In the genomic region with DNA sequence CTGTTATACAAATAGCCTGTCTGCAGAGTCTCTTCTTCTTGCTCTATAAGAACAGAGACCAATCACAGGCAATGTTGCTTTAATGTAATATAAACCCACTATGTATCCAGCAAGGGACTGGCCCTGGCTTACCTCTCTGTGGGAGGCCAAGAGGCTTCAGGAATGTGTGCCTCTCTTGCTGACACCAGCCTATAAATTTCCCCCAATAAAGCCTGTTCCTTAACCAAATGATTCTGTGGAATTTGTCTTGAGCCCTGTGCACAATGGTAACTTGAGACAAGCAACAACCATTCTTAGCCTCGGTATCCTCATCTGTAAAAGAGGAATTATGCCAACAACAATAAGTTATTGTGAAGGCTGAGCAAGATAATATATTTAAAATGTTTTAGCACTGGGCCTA, we compare ENCODE assay signal across 24 cellular contexts.
DNase-seq lines count a peak whose midpoint lies in the region; ATAC-seq, FAIRE-seq and TF ChIP-seq lines count a peak whose summit lies in the region.
"Had no signal": no experiment of that assay in that cellular context is flagged by ENCODE, and none has a peak within 500 bp of the region (broad histone marks: within the 10 kb centered on the region; RNA-seq: fewer than 3 reads in every experiment).

No MANE protein-coding gene starts in this region.

- no peak for TF ChIP-seq CTCF in AG10803 (conservative IDR thresholded peaks at IDR 0.05; ENCODE audit: low read length)
- TF ChIP-seq CTCF in astrocyte of the cerebellum (IDR thresholded peaks at IDR 0.05; ENCODE audit: low read depth, low read length, missing control alignments) = no peak
- TF ChIP-seq CTCF in body of pancreas (IDR thresholded peaks at IDR 0.05) = no peak

- no peak for FAIRE-seq in HTR-8/SVneo (lab: Jason Lieb, UNC)
- FAIRE-seq: small intestine had no signal

- no peaks in the 10 kb centered on the region for H3K27me3 ChIP-seq in body of pancreas
- H3K27me3 ChIP-seq: breast epithelium, left lung, Peyer's patch, uterus had no signal

- in situ Hi-C loops in astrocyte of the cerebellum (cut with HindIII; ENCODE audit: low sequenced_read_pairs) = no loop called here

- DNase-seq in AG10803 (ENCODE audit: low read depth) (peak; percentile 15), HTR-8/SVneo (ENCODE audit: insufficient read length, low spot score) (peak; percentile 0), astrocyte of the cerebellum (ENCODE audit: low read depth) (peak; percentile 40), left kidney (ENCODE audit: low read depth, low spot score) (peak; percentile 60), body of pancreas (no peak), HCEC 1CT (no peak), NK-92 (lab: John Stamatoyannopoulos, UW; ENCODE audit: unreplicated experiment) (no peak)
- DNase-seq: ACHN; activated CD4-positive, alpha-beta T cell treated with anti-CD3 and anti-CD28 coated beads, Interleukin-2, amount 50 U/mL, for 4 hours; activated CD8-positive, alpha-beta memory T cell treated with anti-CD3 and anti-CD28 coated beads, Interleukin-2, amount 50 U/mL, for 4 hours; activated naive CD8-positive, alpha-beta T cell treated with anti-CD3 and anti-CD28 coated beads, Interleukin-2, amount 10 ng/mL, durations not matched to agents 7 days and 5 days; cortex of kidney; left lung; NCI-H1105 treated with DMSO at 0.1 percent for 48 hours; NCI-H524; Peyer's patch; small intestine; stimulated activated CD4-positive, alpha-beta T cell treated with anti-CD3 and anti-CD28 coated beads, Interleukin-2, amount 100 ng/mL, for 48 hours; stimulated activated naive B cell treated with anti-CD40 and anti-IgM and Interleukin-4, amounts not matched to agents 10 μg/mL and 1 μg/mL and 100 μg/mL, for 72 hours; uterus; WERI-Rb-1 had no signal

- intact Hi-C loops in body of pancreas (cut with DNase I) = no loop called here

- H3K27ac ChIP-seq in body of pancreas = no peak overlapping the region
- H3K27ac ChIP-seq: breast epithelium, C4-2B, left lung, Peyer's patch, uterus, WERI-Rb-1 had no signal

- H3K4me3 ChIP-seq in AG10803 (ENCODE audit: low read length) (no peak overlapping the region), astrocyte of the cerebellum (ENCODE audit: low read depth, low read length) (no peak overlapping the region), body of pancreas (no peak overlapping the region)
- H3K4me3 ChIP-seq: breast epithelium, left lung, Peyer's patch, uterus had no signal

- no peaks in the 10 kb centered on the region for H3K4me1 ChIP-seq in body of pancreas
- H3K4me1 ChIP-seq: breast epithelium, left lung, Peyer's patch, uterus had no signal

- ATAC-seq in body of pancreas = no peak
- no peak for ATAC-seq in GM18870 (IDR thresholded peaks at IDR 0.05; ENCODE audit: unreplicated experiment)
- ATAC-seq: left lung; stimulated activated naive B cell treated with anti-CD40 and anti-IgM and Interleukin-4, amounts not matched to agents 10 μg/mL and 1 μg/mL and 100 μg/mL, for 72 hours had no signal

- no peak for TF ChIP-seq POLR2A in body of pancreas (IDR thresholded peaks at IDR 0.05)

- H3K9me3 ChIP-seq in body of pancreas = peaks cover 0 to 4% (median 0%) of the 10 kb centered on the region in 3 donors
- H3K9me3 ChIP-seq: Peyer's patch, uterus had no signal

- 82 to 91% methylated on average over 1 of the region's 1 CpG for WGBS in body of pancreas, 2 donors

- H3K36me3 ChIP-seq in body of pancreas (replicated peaks in 1 of 2; ENCODE audit: insufficient read depth in 1 of 2, low read depth in 2 of 2) = no peaks in the 10 kb centered on the region
- H3K36me3 ChIP-seq: breast epithelium, left lung, Peyer's patch, uterus, WERI-Rb-1 had no signal

Comparison
In these comparisons a context has a peak if more than half of its experiments do, and no peak if none do; other contexts are left out.
1. DNase-seq: peak in AG10803 (single experiment), HTR-8/SVneo (single experiment), astrocyte of the cerebellum (single experiment) and left kidney (single experiment); none in body of pancreas (0 of 4), HCEC 1CT (single experiment) and NK-92 (single experiment).